ENCODE assay signal across 10 cellular contexts in the genomic region with DNA sequence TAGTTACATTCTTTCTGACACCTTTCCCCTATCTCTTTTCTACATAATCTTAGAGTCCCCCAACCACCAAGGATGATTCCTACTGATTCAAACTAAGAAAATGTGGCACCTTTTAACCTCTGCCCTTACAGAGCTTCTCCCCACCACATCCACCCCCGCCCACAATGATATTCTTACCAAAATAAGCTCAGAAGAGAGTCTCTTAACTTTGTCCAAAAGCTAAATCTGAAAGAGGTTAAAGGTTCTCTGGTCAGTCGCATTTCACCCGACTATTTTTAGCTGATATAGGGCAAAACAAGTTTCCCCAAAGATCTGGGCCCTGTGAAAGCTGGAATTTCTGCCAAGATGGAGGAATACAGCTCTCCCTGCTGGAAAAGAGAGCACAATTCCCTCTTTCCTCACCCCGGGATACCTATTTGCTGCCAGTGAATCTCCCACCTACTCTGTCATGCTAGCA.
A peak's percentile ranks its signal among the peaks of the same experiment; 100 is the strongest.
DNase-seq lines count a peak whose midpoint lies in the region; ATAC-seq and TF ChIP-seq lines count a peak whose summit lies in the region.
"Had no signal": no experiment of that assay in that cellular context is flagged by ENCODE, and none has a peak within 500 bp of the region (broad histone marks: within the 10 kb centered on the region; RNA-seq: fewer than 3 reads in every experiment).

No MANE protein-coding gene starts in this region.

- H4K20me1 ChIP-seq in IMR-90 (ENCODE audit: insufficient read depth, low read length) (no peaks in the 10 kb centered on the region), osteoblast (ENCODE audit: insufficient read depth, low read length) (no peaks in the 10 kb centered on the region)

- peak overlapping the region; percentile 44 for H2BK5ac ChIP-seq in IMR-90 (ENCODE audit: low read depth, low read length, poor library complexity, severe bottlenecking)

- H3K18ac ChIP-seq in IMR-90 (ENCODE audit: low read depth, low read length): peak overlapping the region; percentile 32

- no peak overlapping the region for H2AK9ac ChIP-seq in IMR-90 (replicated peaks; ENCODE audit: low read depth, low read length, poor library complexity)

- H3K56ac ChIP-seq in IMR-90 (ENCODE audit: extremely low read depth, insufficient read depth, low read length): no peak overlapping the region

- H2BK120ac ChIP-seq in IMR-90 (ENCODE audit: low read depth, low read length): peak overlapping the region; percentile 84

- peak overlapping the region; percentile 84 for H3K4ac ChIP-seq in IMR-90 (ENCODE audit: low read depth, low read length)

- TF ChIP-seq POLR2A in IMR-90 (IDR thresholded peaks at IDR 0.05; ENCODE audit: low read depth, low read length): no peak

- peak overlapping the region; percentile 43 to 79; a peak in 2 of 4 replicates for H4K8ac ChIP-seq in IMR-90 (ENCODE audit: low read depth in 2 of 2, low read length in 2 of 2)

- H3K4me2 ChIP-seq in IMR-90 (ENCODE audit: low read depth, low read length) (no peak overlapping the region), osteoblast (ENCODE audit: insufficient read depth, low read length) (peak overlapping the region; percentile 68)

- H2AK5ac ChIP-seq in IMR-90 (ENCODE audit: low read depth, low read length): peak overlapping the region; percentile 91

- H3K4me3 Mint-ChIP-seq in CD4-positive, alpha-beta memory T cell: peak overlapping the region in 7 of 8 donors; percentile 45 to 97 (median 72)
- H3K4me3 Mint-ChIP-seq in dendritic cell treated with granulocyte-macrophage colony-stimulating factor and Interleukin-4, amounts not matched to agents 40 ng/mL and 50 ng/mL, for 4 days: no peak overlapping the region

- no TSS peak for BruUV-seq in IMR-90 (replicated peaks; lab: Mats Ljungman, UMichigan)

- peaks cover 33% of the 10 kb centered on the region for H3K4me1 ChIP-seq in CD4-positive, alpha-beta memory T cell (ENCODE audit: insufficient read depth, low read length)
- peaks cover 35% of the 10 kb centered on the region for H3K4me1 ChIP-seq in IMR-90 (ENCODE audit: control insufficient read depth, insufficient read depth, low read length)
- peaks cover 39% of the 10 kb centered on the region for H3K4me1 ChIP-seq in osteoblast (ENCODE audit: insufficient read depth, low read length)

- peak overlapping the region; percentile 82 for H3K14ac ChIP-seq in IMR-90 (replicated peaks; ENCODE audit: low read depth, low read length)

- H2BK15ac ChIP-seq in IMR-90 (ENCODE audit: low read depth, low read length): peak overlapping the region; percentile 61

- no peaks in the 10 kb centered on the region for H3K9me3 ChIP-seq in CD4-positive, alpha-beta memory T cell (ENCODE audit: control insufficient read depth in 1 of 2, low read length in 2 of 2)
- H3K9me3 ChIP-seq in IMR-90 (ENCODE audit: control insufficient read depth, insufficient read depth, low read length): no peaks in the 10 kb centered on the region
- H3K9me3 ChIP-seq in osteoblast (ENCODE audit: low read depth, low read length): no peaks in the 10 kb centered on the region

- H2AFZ ChIP-seq in IMR-90 (replicated peaks; ENCODE audit: low read length, poor library complexity) (peak overlapping the region; percentile 7), osteoblast (ENCODE audit: low read length) (peak overlapping the region; percentile 8)

- peak overlapping the region; percentile 84 for H2BK20ac ChIP-seq in IMR-90 (ENCODE audit: low read depth, low read length)

- no peaks in the 10 kb centered on the region for H3K36me3 Mint-ChIP-seq in CD4-positive, alpha-beta memory T cell
- H3K36me3 Mint-ChIP-seq in dendritic cell treated with granulocyte-macrophage colony-stimulating factor and Interleukin-4, amounts not matched to agents 40 ng/mL and 50 ng/mL, for 4 days (ENCODE audit: low read depth): no peaks in the 10 kb centered on the region

- TF ChIP-seq CTCF in IMR-90 (conservative IDR thresholded peaks at IDR 0.05; ENCODE audit: low read depth, low read length) (0 out of 2 replicates have a peak, but pooled peaks have one; percentile 12), osteoblast (IDR thresholded peaks at IDR 0.05; ENCODE audit: extremely low read depth, low read depth, low read length) (peak; percentile 12)

- no peaks in the 10 kb centered on the region for H3K27me3 ChIP-seq in CD4-positive, alpha-beta memory T cell (ENCODE audit: insufficient read depth, low read length)
- H3K27me3 ChIP-seq in IMR-90 (ENCODE audit: control insufficient read depth, insufficient read depth, low read length) (no peaks in the 10 kb centered on the region), osteoblast (ENCODE audit: insufficient read depth, low read length) (no peaks in the 10 kb centered on the region)

- H3K36me3 ChIP-seq in CD4-positive, alpha-beta memory T cell (ENCODE audit: insufficient read depth, low read length): no peaks in the 10 kb centered on the region
- H3K36me3 ChIP-seq in IMR-90 (ENCODE audit: control insufficient read depth, insufficient read depth, low read length) (no peaks in the 10 kb centered on the region), osteoblast (ENCODE audit: insufficient read depth, low read length) (no peaks in the 10 kb centered on the region)

- CTCF ChIA-PET in CD4-positive, alpha-beta memory T cell (lab: Charles Lee; ENCODE audit: partially characterized antibody): interaction anchor here (1.0 to 1.8 kb wide), 7 partner anchors 13 to 413 kb away, joined by 3 to 5 read pairs (median 3); no protein-coding TSS in a partner anchor
- CTCF ChIA-PET in IMR-90 (lab: Yijun Ruan, JAX): interaction anchor here (0.5 to 1.5 kb wide), 4 partner anchors 12 to 413 kb away, joined by 3 to 5 read pairs (median 3); no protein-coding TSS in a partner anchor

- no peak overlapping the region for H3K27ac ChIP-seq in CD4-positive, alpha-beta memory T cell (ENCODE audit: low read depth, low read length)
- H3K27ac ChIP-seq in IMR-90 (ENCODE audit: insufficient read depth, low read length) (no peak overlapping the region), osteoblast (ENCODE audit: low read depth, low read length) (peak overlapping the region; percentile 86)

- peak overlapping the region; percentile 56 for H4K91ac ChIP-seq in IMR-90 (ENCODE audit: insufficient read depth, low read depth, low read length)

- no peaks in the 10 kb centered on the region for H3K9me3 Mint-ChIP-seq in CD4-positive, alpha-beta memory T cell
- H3K9me3 Mint-ChIP-seq in dendritic cell treated with granulocyte-macrophage colony-stimulating factor and Interleukin-4, amounts not matched to agents 40 ng/mL and 50 ng/mL, for 4 days: no peaks in the 10 kb centered on the region

- dilution Hi-C loops in IMR-90 (cut with HindIII; ENCODE audit: low sequenced_read_pairs, unreplicated experiment): no loop called here

- DNase-seq in CD4-positive, alpha-beta memory T cell: no peak
- DNase-seq in IMR-90: peak; percentile 12
- DNase-seq in osteoblast (ENCODE audit: insufficient read length, low spot score, missing footprints): no peak
- DNase-seq in NCI-H2081 (lab: John Stamatoyannopoulos, UW): no peak
- DNase-seq in 8988T: no peak
- DNase-seq: DMS79 treated with DMSO at 0.1 percent for 48 hours; effector CD8-positive, alpha-beta T cell had no signal

- peak overlapping the region; percentile 11; the same call in 1 of the 2 replicates for H4K5ac ChIP-seq in IMR-90 (ENCODE audit: low read depth, low read length)

- no peaks in the 10 kb centered on the region for H3K79me1 ChIP-seq in IMR-90 (ENCODE audit: low read depth in 1 of 2, low read length in 2 of 2)

- in situ Hi-C loops in IMR-90 (cut with MboI; ENCODE audit: low sequenced_read_pairs): loop anchor here (10.0 kb wide), 1 partner anchor 121 kb away; no protein-coding TSS in a partner anchor

- H3K9me1 ChIP-seq in IMR-90 (ENCODE audit: insufficient read depth, low read length): peaks cover 26% of the 10 kb centered on the region

- no peak for ATAC-seq in IMR-90 (ENCODE audit: low read depth)
- no peak for ATAC-seq in HG02763 (IDR thresholded peaks at IDR 0.05; ENCODE audit: unreplicated experiment)
- ATAC-seq in GM18519 (IDR thresholded peaks at IDR 0.05; ENCODE audit: low FRiP score, unreplicated experiment): no peak

- peak overlapping the region in 5 of 7 donors; percentile 53 to 93 (median 88) for H3K27ac Mint-ChIP-seq in CD4-positive, alpha-beta memory T cell
- peak overlapping the region; percentile 8 for H3K27ac Mint-ChIP-seq in dendritic cell treated with granulocyte-macrophage colony-stimulating factor and Interleukin-4, amounts not matched to agents 40 ng/mL and 50 ng/mL, for 4 days

- intact Hi-C loops in CD4-positive, alpha-beta memory T cell (cut with micrococcal nuclease): no loop called here
- intact Hi-C loops in IMR-90 (cut with micrococcal nuclease): loop anchor here (2.0 to 10.0 kb wide), 4 partner anchors 127 to 719 kb away; no protein-coding TSS in a partner anchor
- intact Hi-C loops in dendritic cell treated with granulocyte-macrophage colony-stimulating factor and Interleukin-4, amounts not matched to agents 40 ng/mL and 50 ng/mL, for 4 days (cut with micrococcal nuclease): no loop called here

- no peaks in the 10 kb centered on the region for H3K27me3 Mint-ChIP-seq in CD4-positive, alpha-beta memory T cell
- H3K27me3 Mint-ChIP-seq in dendritic cell treated with granulocyte-macrophage colony-stimulating factor and Interleukin-4, amounts not matched to agents 40 ng/mL and 50 ng/mL, for 4 days: peaks cover 17% of the 10 kb centered on the region

- H3K79me2 ChIP-seq in osteoblast (ENCODE audit: insufficient read depth, low read length): no peaks in the 10 kb centered on the region

- H3K4me1 Mint-ChIP-seq in CD4-positive, alpha-beta memory T cell: peaks cover 25 to 49% (median 32%) of the 10 kb centered on the region in 4 donors
- peaks cover 65% of the 10 kb centered on the region for H3K4me1 Mint-ChIP-seq in dendritic cell treated with granulocyte-macrophage colony-stimulating factor and Interleukin-4, amounts not matched to agents 40 ng/mL and 50 ng/mL, for 4 days (ENCODE audit: low read depth)

- TF ChIP-seq RAD21 in IMR-90 (IDR thresholded peaks at IDR 0.05; ENCODE audit: low read length): no peak; the same call in 1 of the 2 replicates

- peak overlapping the region; percentile 69; the same call in 1 of the 2 replicates for H3K23ac ChIP-seq in IMR-90 (ENCODE audit: low read depth, low read length)

- H3K4me3 ChIP-seq in CD4-positive, alpha-beta memory T cell (ENCODE audit: low read length in 2 of 2): no peak overlapping the region
- no peak overlapping the region for H3K4me3 ChIP-seq in IMR-90 (ENCODE audit: insufficient read depth, low read depth, low read length)
- H3K4me3 ChIP-seq in osteoblast (ENCODE audit: insufficient read depth, low read length): no peak overlapping the region

- POLR2A ChIA-PET in CD4-positive, alpha-beta memory T cell (lab: Charles Lee; ENCODE audit: partially characterized antibody): interaction anchor here (0.9 to 8.0 kb wide), 11 partner anchors 10 to 158 kb away, joined by 3 to 63 read pairs (median 5); a partner anchor contains a TSS
- POLR2A ChIA-PET in IMR-90 (lab: Charles Lee; ENCODE audit: unreplicated experiment): interaction anchor here (0.6 to 0.9 kb wide), 3 partner anchors 26 to 126 kb away, joined by 3 read pairs; no protein-coding TSS in a partner anchor

- WGBS in IMR-90 (ENCODE audit: extremely low coverage in 2 of 2, insufficient read length in 1 of 2), 2 experiments: 60% methylated on average over 1 of the region's 4 CpGs; no CpG with 5 or more reads in 1 of the 2 experiments

- H3K9ac ChIP-seq in IMR-90 (ENCODE audit: low read depth, low read length): no peak overlapping the region

TF ChIP-seq in IMR-90, 13 proteins besides CTCF, POLR2A, EP300 and RAD21 (continues in another document):
- no peak for TF ChIP-seq NFE2L2 (IDR thresholded peaks at IDR 0.05; ENCODE audit: low read depth, low read length)
